19 cellular contexts compared by ENCODE assay signal in genomic region chr3:40382617-40382979, GRCh38. TPM values are rescaled to one million over a fixed set of nuclear protein-coding genes. Genes with fewer than 3 reads are reported as not detected.
"Had no signal": no experiment of that assay in that cellular context is flagged by ENCODE, and none has a peak within 500 bp of the region (broad histone marks: within the 10 kb centered on the region; RNA-seq: fewer than 3 reads in every experiment).

No MANE protein-coding gene starts in this region.

- DNase-seq: activated CD4-positive, alpha-beta T cell treated with anti-CD3 and anti-CD28 coated beads, Interleukin-2, amount 50 U/mL, for 48 hours; activated naive CD4-positive, alpha-beta T cell treated with anti-CD3 and anti-CD28 coated beads, Interleukin-2, amount 50 U/mL, for 16 hours; amniotic stem cell; effector memory CD4-positive, alpha-beta T cell; immature natural killer cell; left colon; lower lobe of right lung; nephron progenitor cell; occipital lobe; right cardiac atrium; stimulated activated naive CD8-positive, alpha-beta T cell treated with anti-CD3 and anti-CD28 coated beads, Interleukin-15, amount 100 ng/mL, for 72 hours; upper lobe of right lung had no signal

- FAIRE-seq: frontal cortex had no signal

- ATAC-seq: left colon; lower lobe of right lung; right cardiac atrium; stimulated activated naive CD8-positive, alpha-beta T cell treated with anti-CD3 and anti-CD28 coated beads, Interleukin-15, amount 100 ng/mL, for 72 hours; upper lobe of right lung had no signal

- H3K9me3 Mint-ChIP-seq: central memory CD8-positive, alpha-beta T cell; immature natural killer cell had no signal

- H3K36me3 Mint-ChIP-seq: mesothelial cell of epicardium had no signal

- H3K4me3 Mint-ChIP-seq: central memory CD8-positive, alpha-beta T cell; immature natural killer cell; mesothelial cell of epicardium; nephron progenitor cell; stimulated activated naive CD8-positive, alpha-beta T cell treated with anti-CD3 and anti-CD28 coated beads, Interleukin-15, amount 100 ng/mL, for 72 hours had no signal

- H3K27ac ChIP-seq: lower lobe of right lung, prostate gland, upper lobe of right lung, VCaP had no signal

- H3K4me2 ChIP-seq: smooth muscle cell had no signal

- H3K4me3 ChIP-seq: lower lobe of right lung, prostate gland, smooth muscle cell, upper lobe of right lung had no signal

- H3K4me1 ChIP-seq: lower lobe of right lung, prostate gland, upper lobe of right lung had no signal

- H3K27ac Mint-ChIP-seq: immature natural killer cell, mesothelial cell of epicardium, nephron progenitor cell had no signal

- H3K4me1 Mint-ChIP-seq: nephron progenitor cell had no signal

- H3K9me3 ChIP-seq: lower lobe of right lung, prostate gland, upper lobe of right lung had no signal

- H3K36me3 ChIP-seq: lower lobe of right lung, prostate gland, upper lobe of right lung had no signal

RNA-seq across cellular contexts. Expression of gene ENTPD3, which starts 4.4 kb away (rescaled TPM):
- total RNA-seq: fibroblast of lung had no signal
- polyA plus RNA-seq: immature natural killer cell had no signal
